In genomic region chr16:4329354-4329775, GRCh38 we compare ENCODE assay signal across 16 cellular contexts. TPM values are rescaled to one million over a fixed set of nuclear protein-coding genes. Genes with fewer than 3 reads are reported as not detected.
A peak's percentile ranks its signal among the peaks of the same experiment; 100 is the strongest.
DNase-seq lines count a peak whose midpoint lies in the region; ATAC-seq and TF ChIP-seq lines count a peak whose summit lies in the region.
"Had no signal": no experiment of that assay in that cellular context is flagged by ENCODE, and none has a peak within 500 bp of the region (broad histone marks: within the 10 kb centered on the region; RNA-seq: fewer than 3 reads in every experiment).

No MANE protein-coding gene starts in this region.

- no peak for DNase-seq in breast epithelium (ENCODE audit: low spot score in 2 of 2)
- DNase-seq in mammary epithelial cell, result no peak
- no peak for DNase-seq in esophagus muscularis mucosa (ENCODE audit: extremely low spot score)
- peak; percentile 64 for DNase-seq in osteoblast (ENCODE audit: insufficient read length, low spot score, missing footprints)
- no peak for DNase-seq in upper lobe of left lung
- DNase-seq in endothelial cell (ENCODE audit: low spot score), result no peak
- DNase-seq: 8988T; activated CD8-positive, alpha-beta memory T cell treated with anti-CD3 and anti-CD28 coated beads for 24 hours; activated effector memory CD4-positive, alpha-beta T cell treated with anti-CD3 and anti-CD28 coated beads, Interleukin-2, amount 50 U/mL, for 16 hours; hippocampal formation; MM.1S; stimulated activated CD4-positive, alpha-beta T cell treated with anti-CD3 and anti-CD28 coated beads, Interleukin-1b, Interleukin-23, amount 100 ng/mL, for 48 hours had no signal

- H3K4me1 ChIP-seq in breast epithelium (peaks cover 12 to 25% of the 10 kb centered on the region in 2 donors), mammary epithelial cell (ENCODE audit: insufficient read depth, low read length) (peaks cover 12% of the 10 kb centered on the region), esophagus muscularis mucosa (peaks cover 49 to 75% (median 70%) of the 10 kb centered on the region in 4 donors), osteoblast (ENCODE audit: insufficient read depth, low read length) (peaks cover 19% of the 10 kb centered on the region), upper lobe of left lung (peaks cover 61 to 65% (median 62%) of the 10 kb centered on the region in 4 donors)

- H3K9me3 Mint-ChIP-seq in endothelial cell (ENCODE audit: unreplicated experiment), result no peaks in the 10 kb centered on the region

- CTCF ChIA-PET in mammary epithelial cell (lab: Charles Lee; ENCODE audit: low non-redundant PET), result no interaction called here

- peaks cover 3% of the 10 kb centered on the region for H3K4me1 Mint-ChIP-seq in endothelial cell (ENCODE audit: unreplicated experiment)

- peaks cover 2% of the 10 kb centered on the region for H3K27me3 Mint-ChIP-seq in endothelial cell (ENCODE audit: unreplicated experiment)
- H3K27me3 Mint-ChIP-seq: progenitor cell of endocrine pancreas had no signal

- peak overlapping the region; percentile 88 to 96 for H3K27ac ChIP-seq in breast epithelium
- no peak overlapping the region for H3K27ac ChIP-seq in mammary epithelial cell (ENCODE audit: insufficient read depth, low read depth, low read length)
- H3K27ac ChIP-seq in esophagus muscularis mucosa (replicated peaks in 1 of 4), result peak overlapping the region; percentile 79 to 90 (median 88)
- no peak overlapping the region for H3K27ac ChIP-seq in osteoblast (ENCODE audit: low read depth, low read length)
- H3K27ac ChIP-seq in upper lobe of left lung, result peak overlapping the region; percentile 75 to 96 (median 90)
- H3K27ac ChIP-seq: epithelial cell of prostate had no signal

- H3K36me3 Mint-ChIP-seq in endothelial cell (ENCODE audit: low read depth, unreplicated experiment), result no peaks in the 10 kb centered on the region

- no peak for TF ChIP-seq CTCF in breast epithelium (IDR thresholded peaks at IDR 0.05)
- no peak for TF ChIP-seq CTCF in mammary epithelial cell (conservative IDR thresholded peaks at IDR 0.05 in 1 of 2, IDR thresholded peaks at IDR 0.05 in 1 of 2; ENCODE audit: extremely low read depth in 1 of 2, insufficient read depth in 1 of 2, low read depth in 1 of 2, low read length in 2 of 2)
- no peak for TF ChIP-seq CTCF in esophagus muscularis mucosa (IDR thresholded peaks at IDR 0.05)
- TF ChIP-seq CTCF in osteoblast (IDR thresholded peaks at IDR 0.05; ENCODE audit: extremely low read depth, low read depth, low read length), result no peak
- TF ChIP-seq CTCF in upper lobe of left lung (IDR thresholded peaks at IDR 0.05), result no peak
- no peak for TF ChIP-seq CTCF in endothelial cell (IDR thresholded peaks at IDR 0.05; ENCODE audit: unreplicated experiment)

- in situ Hi-C loops in mammary epithelial cell (cut with MboI; ENCODE audit: low sequenced_read_pairs in 2 of 2), result no loop called here

- TF ChIP-seq EP300 in esophagus muscularis mucosa (IDR thresholded peaks at IDR 0.05), result no peak
- TF ChIP-seq EP300 in upper lobe of left lung (IDR thresholded peaks at IDR 0.05), result no peak

- H3K79me2 ChIP-seq in mammary epithelial cell (ENCODE audit: insufficient read depth, low read length), result peaks cover 80% of the 10 kb centered on the region
- H3K79me2 ChIP-seq in osteoblast (ENCODE audit: insufficient read depth, low read length), result peaks cover 86% of the 10 kb centered on the region

- H3K36me3 ChIP-seq in breast epithelium (no peaks in the 10 kb centered on the region), mammary epithelial cell (ENCODE audit: insufficient read depth, low read length) (no peaks in the 10 kb centered on the region), esophagus muscularis mucosa (peaks cover 0 to 22% (median 21%) of the 10 kb centered on the region in 4 donors), osteoblast (ENCODE audit: insufficient read depth, low read length) (peaks cover 5% of the 10 kb centered on the region), upper lobe of left lung (peaks cover 0 to 20% (median 10%) of the 10 kb centered on the region in 4 donors)

- BruUV-seq in mammary epithelial cell (replicated peaks; lab: Mats Ljungman, UMichigan), result no TSS peak

- H3K4me3 ChIP-seq in breast epithelium (no peak overlapping the region), mammary epithelial cell (replicated peaks in 1 of 3; ENCODE audit: insufficient read depth in 1 of 3, low read depth in 2 of 3, low read length in 3 of 3) (no peak overlapping the region), esophagus muscularis mucosa (no peak overlapping the region), osteoblast (ENCODE audit: insufficient read depth, low read length) (no peak overlapping the region), upper lobe of left lung (no peak overlapping the region)

- H2AFZ ChIP-seq in mammary epithelial cell (ENCODE audit: low read depth, low read length) (no peak overlapping the region), osteoblast (ENCODE audit: low read length) (no peak overlapping the region)

- ATAC-seq in upper lobe of left lung (ENCODE audit: low FRiP score in 2 of 2), result no peak
- ATAC-seq in GM19328 (IDR thresholded peaks at IDR 0.05; ENCODE audit: unreplicated experiment), result no peak
- ATAC-seq in GM19397 (IDR thresholded peaks at IDR 0.05; ENCODE audit: unreplicated experiment), result no peak

- H4K20me1 ChIP-seq in mammary epithelial cell (ENCODE audit: insufficient read depth, low read length) (no peaks in the 10 kb centered on the region), osteoblast (ENCODE audit: insufficient read depth, low read length) (peaks cover 61% of the 10 kb centered on the region)

- TF ChIP-seq POLR2A in breast epithelium (IDR thresholded peaks at IDR 0.05), result no peak
- no peak for TF ChIP-seq POLR2A in esophagus muscularis mucosa (IDR thresholded peaks at IDR 0.05; ENCODE audit: low read depth)
- TF ChIP-seq POLR2A in upper lobe of left lung (IDR thresholded peaks at IDR 0.05), result no peak

- H3K9ac ChIP-seq in mammary epithelial cell (ENCODE audit: insufficient read depth, low read length), result no peak overlapping the region

- no peaks in the 10 kb centered on the region for H3K27me3 ChIP-seq in breast epithelium
- H3K27me3 ChIP-seq in mammary epithelial cell (ENCODE audit: insufficient read depth, low read length), result no peaks in the 10 kb centered on the region
- no peaks in the 10 kb centered on the region for H3K27me3 ChIP-seq in esophagus muscularis mucosa
- no peaks in the 10 kb centered on the region for H3K27me3 ChIP-seq in osteoblast (ENCODE audit: insufficient read depth, low read length)
- H3K27me3 ChIP-seq in upper lobe of left lung, result no peaks in the 10 kb centered on the region

- H3K4me2 ChIP-seq in mammary epithelial cell (ENCODE audit: insufficient read depth, low read depth, low read length) (no peak overlapping the region), osteoblast (ENCODE audit: insufficient read depth, low read length) (no peak overlapping the region)

- no peak overlapping the region for H3K27ac Mint-ChIP-seq in endothelial cell (ENCODE audit: unreplicated experiment)
- H3K27ac Mint-ChIP-seq: progenitor cell of endocrine pancreas had no signal

- WGBS in mammary epithelial cell (ENCODE audit: low coverage, missing lambda C conversion rate), result 67% methylated on average over 6 of the region's 7 CpGs
- WGBS in esophagus muscularis mucosa, result 40% methylated on average over 2 of the region's 7 CpGs
- WGBS in upper lobe of left lung, 2 donors, result 56 to 69% methylated on average over 7 of the region's 7 CpGs

- no peak overlapping the region for H3K4me3 Mint-ChIP-seq in endothelial cell (ENCODE audit: unreplicated experiment)

- no peaks in the 10 kb centered on the region for H3K9me3 ChIP-seq in breast epithelium
- H3K9me3 ChIP-seq in mammary epithelial cell (replicated peaks; ENCODE audit: insufficient read depth, low read length), result no peaks in the 10 kb centered on the region
- H3K9me3 ChIP-seq in esophagus muscularis mucosa, result no peaks in the 10 kb centered on the region
- H3K9me3 ChIP-seq in osteoblast (ENCODE audit: low read depth, low read length), result no peaks in the 10 kb centered on the region
- H3K9me3 ChIP-seq in upper lobe of left lung, result no peaks in the 10 kb centered on the region

- intact Hi-C loops in breast epithelium (cut with DNase I; ENCODE audit: low total_unique reads), result loop anchor here (10.0 kb wide), 1 partner anchor 55 kb away; the partner anchor contains the start of gene TFAP4
- intact Hi-C loops in mammary epithelial cell (cut with micrococcal nuclease), result no loop called here
- intact Hi-C loops in esophagus muscularis mucosa (cut with DNase I), result loop anchor here (5.0 kb wide), 2 partner anchors 57 to 127 kb away; partner anchors contain the start of gene TFAP4

- dilution Hi-C loops in mammary epithelial cell (cut with HindIII; ENCODE audit: low sequenced_read_pairs), result no loop called here

RNA-seq across cellular contexts. Expression of gene GLIS2, which starts 13.5 kb away (rescaled TPM):
- total RNA-seq in breast epithelium (1 to 10 TPM in 2 of 3 donors, under 1 TPM in 1; 0.96 to 3.9 (median 1.5) TPM), mammary epithelial cell (10 to 100 TPM in 1 of 2 donors, 1 to 10 TPM in 1; 3.3 to 13.5 TPM), esophagus muscularis mucosa (10 to 100 TPM; 10.8 to 32.6 (median 14.9) TPM), osteoblast (5.0 and 5.4 TPM in 2 replicates), upper lobe of left lung (10 to 100 TPM; 10.5 to 35.2 (median 22.6) TPM), endothelial cell (ENCODE audit: unreplicated experiment) (1.6 TPM)
- polyA plus RNA-seq in mammary epithelial cell, result 3.6 TPM
- 10.4 TPM for polyA minus RNA-seq in mammary epithelial cell

RNA-seq across cellular contexts. Expression of gene PAM16, which starts 21.8 kb away (rescaled TPM):
- total RNA-seq in breast epithelium, result 10 to 100 TPM; 24.9 to 52.4 (median 49.9) TPM
- 10 to 100 TPM; 20.3 to 62.1 TPM for total RNA-seq in mammary epithelial cell
- polyA plus RNA-seq in mammary epithelial cell, result 41.2 TPM
- polyA minus RNA-seq in mammary epithelial cell, result 3.8 TPM
- 10 to 100 TPM; 24.5 to 44.1 (median 40.2) TPM for total RNA-seq in esophagus muscularis mucosa
- 17.4 and 18.6 TPM in 2 replicates for total RNA-seq in osteoblast
- 10 to 100 TPM; 45.5 to 71.8 (median 62.6) TPM for total RNA-seq in upper lobe of left lung
- 29.5 TPM for total RNA-seq in endothelial cell (ENCODE audit: unreplicated experiment)

RNA-seq across cellular contexts. Expression of gene VASN, which starts 42.3 kb away (rescaled TPM):
- total RNA-seq in breast epithelium (10 to 100 TPM; 14.8 to 28.5 (median 16.1) TPM), mammary epithelial cell (10 to 100 TPM in 1 of 2 donors, 1 to 10 TPM in 1; 5.0 to 25.5 TPM), esophagus muscularis mucosa (10 to 100 TPM in 3 of 4 donors, 1 to 10 TPM in 1; 7.1 to 31.3 (median 21.7) TPM), osteoblast (202 and 217 TPM in 2 replicates), upper lobe of left lung (10 to 100 TPM; 11.4 to 40.6 (median 30.2) TPM), endothelial cell (ENCODE audit: unreplicated experiment) (0.67 TPM)
- 1.9 TPM for polyA plus RNA-seq in mammary epithelial cell
- 0.67 TPM for polyA minus RNA-seq in mammary epithelial cell

RNA-seq across cellular contexts. Expression of gene TFAP4, which starts 56.5 kb away (rescaled TPM):
- total RNA-seq in breast epithelium (1 to 10 TPM; 4.6 to 7.2 (median 6.2) TPM), mammary epithelial cell (10 to 100 TPM in 1 of 2 donors, 1 to 10 TPM in 1; 3.3 to 13.0 TPM), esophagus muscularis mucosa (1 to 10 TPM; 2.8 to 4.6 (median 3.7) TPM), osteoblast (6.5 and 9.1 TPM in 2 replicates), upper lobe of left lung (10 to 100 TPM in 3 of 6 donors, 1 to 10 TPM in 3; 3.7 to 24.1 (median 8.9) TPM), endothelial cell (ENCODE audit: unreplicated experiment) (6.2 TPM)
- polyA plus RNA-seq in mammary epithelial cell, result 9.5 TPM
- polyA minus RNA-seq in mammary epithelial cell, result 6.4 TPM

Comparison
In these comparisons a context has a peak if more than half of its experiments do, and no peak if none do; other contexts are left out.
1. H3K27ac ChIP-seq: peak in breast epithelium (2 of 2), esophagus muscularis mucosa (4 of 4) and upper lobe of left lung (4 of 4); none in mammary epithelial cell (single experiment) and osteoblast (single experiment).